ENCODE assay signal across 1 cellular context in genomic region chr6:42745638-42746451, GRCh38.
TF ChIP-seq lines count a peak whose summit lies in the region.

A gene with protein sequence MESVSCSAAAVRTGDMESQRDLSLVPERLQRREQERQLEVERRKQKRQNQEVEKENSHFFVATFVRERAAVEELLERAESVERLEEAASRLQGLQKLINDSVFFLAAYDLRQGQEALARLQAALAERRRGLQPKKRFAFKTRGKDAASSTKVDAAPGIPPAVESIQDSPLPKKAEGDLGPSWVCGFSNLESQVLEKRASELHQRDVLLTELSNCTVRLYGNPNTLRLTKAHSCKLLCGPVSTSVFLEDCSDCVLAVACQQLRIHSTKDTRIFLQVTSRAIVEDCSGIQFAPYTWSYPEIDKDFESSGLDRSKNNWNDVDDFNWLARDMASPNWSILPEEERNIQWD (minus strand): TSS chr6:42746103. CDS start chr6:42746073, 30 bp downstream.

TF ChIP-seq in HEK293, 187 proteins besides CTCF, POLR2A, EP300 and RAD21 (continued from another document and continues in another):
- TF ChIP-seq ZBTB49 (tag by site-specific recombination; IDR thresholded peaks at IDR 0.05; ENCODE audit: low read depth) (no peak), ZBTB7A (tag by site-specific recombination; IDR thresholded peaks at IDR 0.05; ENCODE audit: low read depth) (peak; percentile 41; the same call in 1 of the 2 replicates), ZNF791 (tag by site-specific recombination; IDR thresholded peaks at IDR 0.05) (no peak), REPIN1 (tag by site-specific recombination; IDR thresholded peaks at IDR 0.05; ENCODE audit: low read depth) (peak; percentile 69; the same call in 1 of the 2 replicates), INSM2 (tag by site-specific recombination; IDR thresholded peaks at IDR 0.05) (0 out of 2 replicates have a peak, but pooled peaks have one; percentile 35), PRDM1 (tag by site-specific recombination; IDR thresholded peaks at IDR 0.05) (peak; percentile 47; the same call in 1 of the 2 replicates), ZNF394 (tag by site-specific recombination; IDR thresholded peaks at IDR 0.05; ENCODE audit: borderline replicate concordance) (peak; percentile 12; the same call in 1 of the 2 replicates), ZBTB6 (tag by site-specific recombination; IDR thresholded peaks at IDR 0.05) (peak; percentile 61; the same call in 1 of the 2 replicates), KLF9 (tag by site-specific recombination; IDR thresholded peaks at IDR 0.05; ENCODE audit: low read depth) (peak; percentile 16; the same call in 1 of the 2 replicates), ZNF391 (tag by site-specific recombination; IDR thresholded peaks at IDR 0.05; ENCODE audit: borderline replicate concordance, low read depth) (peak; percentile 58; the same call in 1 of the 2 replicates), ZNF169 (tag by site-specific recombination; IDR thresholded peaks at IDR 0.05) (no peak), ZNF433 (tag by site-specific recombination; IDR thresholded peaks at IDR 0.05; ENCODE audit: low read depth) (no peak), ZNF449 (tag by site-specific recombination; IDR thresholded peaks at IDR 0.05) (no peak), ZNF670 (tag by site-specific recombination; IDR thresholded peaks at IDR 0.05; ENCODE audit: low read depth) (no peak), ZBTB44 (tag by site-specific recombination; IDR thresholded peaks at IDR 0.05) (peak; percentile 94), ZNF629 (tag by site-specific recombination; IDR thresholded peaks at IDR 0.05) (0 out of 2 replicates have a peak, but pooled peaks have one; percentile 55), ZSCAN23 (tag by site-specific recombination; IDR thresholded peaks at IDR 0.05) (0 out of 2 replicates have a peak, but pooled peaks have one; percentile 6), ZFP69B (tag by site-specific recombination; IDR thresholded peaks at IDR 0.05) (peak; percentile 8; the same call in 1 of the 2 replicates), ZSCAN30 (tag by site-specific recombination; IDR thresholded peaks at IDR 0.05) (0 out of 2 replicates have a peak, but pooled peaks have one; percentile 36), EGR2 (tag by site-specific recombination; IDR thresholded peaks at IDR 0.05; ENCODE audit: low read depth) (peak; percentile 45; the same call in 1 of the 2 replicates), ZNF561 (tag by site-specific recombination; IDR thresholded peaks at IDR 0.05; ENCODE audit: borderline replicate concordance) (0 out of 2 replicates have a peak, but pooled peaks have one; percentile 17), ZNF366 (tag by site-specific recombination; conservative IDR thresholded peaks at IDR 0.05) (peak; percentile 62), ZNF544 (tag by site-specific recombination; IDR thresholded peaks at IDR 0.05) (no peak), ZNF610 (tag by site-specific recombination; IDR thresholded peaks at IDR 0.05; ENCODE audit: borderline replicate concordance) (0 out of 2 replicates have a peak, but pooled peaks have one; percentile 42), ZNF792 (tag by site-specific recombination; IDR thresholded peaks at IDR 0.05) (0 out of 2 replicates have a peak, but pooled peaks have one; percentile 18), ZFHX2 (tag by site-specific recombination; conservative IDR thresholded peaks at IDR 0.05) (no peak), ZNF692 (tag by site-specific recombination; IDR thresholded peaks at IDR 0.05) (peak; percentile 84), RBAK (tag by site-specific recombination; IDR thresholded peaks at IDR 0.05) (no peak), ZXDB (tag by site-specific recombination; IDR thresholded peaks at IDR 0.05) (peak; percentile 60; the same call in 1 of the 2 replicates), ZNF146 (tag by site-specific recombination; IDR thresholded peaks at IDR 0.05) (0 out of 2 replicates have a peak, but pooled peaks have one; percentile 17), SP3 (tag by site-specific recombination; IDR thresholded peaks at IDR 0.05) (peak; percentile 74), YY1 (tag by site-specific recombination; IDR thresholded peaks at IDR 0.05) (peak; percentile 89), ZNF324 (tag by site-specific recombination; IDR thresholded peaks at IDR 0.05) (peak; percentile 63; the same call in 1 of the 2 replicates), SP2 (tag by site-specific recombination; IDR thresholded peaks at IDR 0.05) (peak; percentile 83), ZBTB17 (tag by site-specific recombination; IDR thresholded peaks at IDR 0.05) (peak; percentile 39; the same call in 1 of the 2 replicates), GLI4 (tag by site-specific recombination; IDR thresholded peaks at IDR 0.05) (no peak), ZNF843 (tag by site-specific recombination; IDR thresholded peaks at IDR 0.05) (no peak), ZNF501 (tag by site-specific recombination; IDR thresholded peaks at IDR 0.05) (peak; percentile 73)
- TF ChIP-seq, protein P1, sequence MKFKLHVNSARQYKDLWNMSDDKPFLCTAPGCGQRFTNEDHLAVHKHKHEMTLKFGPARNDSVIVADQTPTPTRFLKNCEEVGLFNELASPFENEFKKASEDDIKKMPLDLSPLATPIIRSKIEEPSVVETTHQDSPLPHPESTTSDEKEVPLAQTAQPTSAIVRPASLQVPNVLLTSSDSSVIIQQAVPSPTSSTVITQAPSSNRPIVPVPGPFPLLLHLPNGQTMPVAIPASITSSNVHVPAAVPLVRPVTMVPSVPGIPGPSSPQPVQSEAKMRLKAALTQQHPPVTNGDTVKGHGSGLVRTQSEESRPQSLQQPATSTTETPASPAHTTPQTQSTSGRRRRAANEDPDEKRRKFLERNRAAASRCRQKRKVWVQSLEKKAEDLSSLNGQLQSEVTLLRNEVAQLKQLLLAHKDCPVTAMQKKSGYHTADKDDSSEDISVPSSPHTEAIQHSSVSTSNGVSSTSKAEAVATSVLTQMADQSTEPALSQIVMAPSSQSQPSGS (tag by site-specific recombination; IDR thresholded peaks at IDR 0.05; ENCODE audit: low read depth) = peak; percentile 12; the same call in 1 of the 2 replicates
- TF ChIP-seq, protein P2, sequence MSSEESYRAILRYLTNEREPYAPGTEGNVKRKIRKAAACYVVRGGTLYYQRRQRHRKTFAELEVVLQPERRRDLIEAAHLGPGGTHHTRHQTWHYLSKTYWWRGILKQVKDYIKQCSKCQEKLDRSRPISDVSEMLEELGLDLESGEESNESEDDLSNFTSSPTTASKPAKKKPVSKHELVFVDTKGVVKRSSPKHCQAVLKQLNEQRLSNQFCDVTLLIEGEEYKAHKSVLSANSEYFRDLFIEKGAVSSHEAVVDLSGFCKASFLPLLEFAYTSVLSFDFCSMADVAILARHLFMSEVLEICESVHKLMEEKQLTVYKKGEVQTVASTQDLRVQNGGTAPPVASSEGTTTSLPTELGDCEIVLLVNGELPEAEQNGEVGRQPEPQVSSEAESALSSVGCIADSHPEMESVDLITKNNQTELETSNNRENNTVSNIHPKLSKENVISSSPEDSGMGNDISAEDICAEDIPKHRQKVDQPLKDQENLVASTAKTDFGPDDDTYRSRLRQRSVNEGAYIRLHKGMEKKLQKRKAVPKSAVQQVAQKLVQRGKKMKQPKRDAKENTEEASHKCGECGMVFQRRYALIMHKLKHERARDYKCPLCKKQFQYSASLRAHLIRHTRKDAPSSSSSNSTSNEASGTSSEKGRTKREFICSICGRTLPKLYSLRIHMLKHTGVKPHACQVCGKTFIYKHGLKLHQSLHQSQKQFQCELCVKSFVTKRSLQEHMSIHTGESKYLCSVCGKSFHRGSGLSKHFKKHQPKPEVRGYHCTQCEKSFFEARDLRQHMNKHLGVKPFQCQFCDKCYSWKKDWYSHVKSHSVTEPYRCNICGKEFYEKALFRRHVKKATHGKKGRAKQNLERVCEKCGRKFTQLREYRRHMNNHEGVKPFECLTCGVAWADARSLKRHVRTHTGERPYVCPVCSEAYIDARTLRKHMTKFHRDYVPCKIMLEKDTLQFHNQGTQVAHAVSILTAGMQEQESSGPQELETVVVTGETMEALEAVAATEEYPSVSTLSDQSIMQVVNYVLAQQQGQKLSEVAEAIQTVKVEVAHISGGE (tag by site-specific recombination; conservative IDR thresholded peaks at IDR 0.05; ENCODE audit: low read depth) = peak; percentile 46; the same call in 1 of the 2 replicates
